1 cellular context compared by ENCODE assay signal in genomic region chr4:139560396-139561084, GRCh38.
TF ChIP-seq lines count a peak whose summit lies in the region.

No MANE protein-coding gene starts in this region.

TF ChIP-seq in K562, 482 proteins besides CTCF, POLR2A, EP300 and RAD21:
- TF ChIP-seq ZNF609 (CRISPR knock-in tag; IDR thresholded peaks at IDR 0.05; ENCODE audit: borderline replicate concordance): no peak
- no peak for TF ChIP-seq ZNF133 (CRISPR knock-in tag; IDR thresholded peaks at IDR 0.05)
- TF ChIP-seq NR2C2 (CRISPR knock-in tag; IDR thresholded peaks at IDR 0.05): no peak
- peak; percentile 17; the same call in 1 of the 2 replicates for TF ChIP-seq NR2C2 (tag; IDR thresholded peaks at IDR 0.05)
- TF ChIP-seq ZNF408 (CRISPR knock-in tag; IDR thresholded peaks at IDR 0.05; ENCODE audit: low read depth): no peak
- TF ChIP-seq HOXB6 (CRISPR knock-in tag; IDR thresholded peaks at IDR 0.05; ENCODE audit: borderline replicate concordance): no peak
- no peak for TF ChIP-seq E2F8 (IDR thresholded peaks at IDR 0.05; ENCODE audit: low read depth, partially characterized antibody)
- no peak for TF ChIP-seq ZBTB34 (CRISPR knock-in tag; IDR thresholded peaks at IDR 0.05)
- no peak for TF ChIP-seq FOXK2 (conservative IDR thresholded peaks at IDR 0.05 in 1 of 2, IDR thresholded peaks at IDR 0.05 in 1 of 2; ENCODE audit: low read depth in 2 of 2)
